Comparison of ENCODE assay signal across 1 cellular context in genomic region chr1:117171900-117172501, GRCh38.
TF ChIP-seq lines count a peak whose summit lies in the region.

No MANE protein-coding gene starts in this region.

TF ChIP-seq in GM23338, 12 proteins besides CTCF, POLR2A, EP300 and RAD21:
- TF ChIP-seq ZNF462 (CRISPR knock-in tag; IDR thresholded peaks at IDR 0.05) (no peak), EZH2 (IDR thresholded peaks at IDR 0.05; ENCODE audit: low read depth, unreplicated experiment) (no peak), POLR2AphosphoS5 (IDR thresholded peaks at IDR 0.05; ENCODE audit: low read depth) (no peak), JUNB (IDR thresholded peaks at IDR 0.05; ENCODE audit: unreplicated experiment) (no peak), CREB1 (CRISPR knock-in tag; IDR thresholded peaks at IDR 0.05; ENCODE audit: low read depth) (no peak), NANOG (IDR thresholded peaks at IDR 0.05; ENCODE audit: borderline replicate concordance) (no peak), ZNF331 (CRISPR knock-in tag; IDR thresholded peaks at IDR 0.05; ENCODE audit: low read depth) (no peak), STAT1 (IDR thresholded peaks at IDR 0.05; ENCODE audit: unreplicated experiment) (no peak), ZNF114 (CRISPR knock-in tag; IDR thresholded peaks at IDR 0.05) (no peak), EZH2phosphoT487 (IDR thresholded peaks at IDR 0.05; ENCODE audit: unreplicated experiment) (no peak)
- TF ChIP-seq, protein P1, sequence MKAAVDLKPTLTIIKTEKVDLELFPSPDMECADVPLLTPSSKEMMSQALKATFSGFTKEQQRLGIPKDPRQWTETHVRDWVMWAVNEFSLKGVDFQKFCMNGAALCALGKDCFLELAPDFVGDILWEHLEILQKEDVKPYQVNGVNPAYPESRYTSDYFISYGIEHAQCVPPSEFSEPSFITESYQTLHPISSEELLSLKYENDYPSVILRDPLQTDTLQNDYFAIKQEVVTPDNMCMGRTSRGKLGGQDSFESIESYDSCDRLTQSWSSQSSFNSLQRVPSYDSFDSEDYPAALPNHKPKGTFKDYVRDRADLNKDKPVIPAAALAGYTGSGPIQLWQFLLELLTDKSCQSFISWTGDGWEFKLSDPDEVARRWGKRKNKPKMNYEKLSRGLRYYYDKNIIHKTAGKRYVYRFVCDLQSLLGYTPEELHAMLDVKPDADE (IDR thresholded peaks at IDR 0.05), result no peak
- TF ChIP-seq, protein P2, sequence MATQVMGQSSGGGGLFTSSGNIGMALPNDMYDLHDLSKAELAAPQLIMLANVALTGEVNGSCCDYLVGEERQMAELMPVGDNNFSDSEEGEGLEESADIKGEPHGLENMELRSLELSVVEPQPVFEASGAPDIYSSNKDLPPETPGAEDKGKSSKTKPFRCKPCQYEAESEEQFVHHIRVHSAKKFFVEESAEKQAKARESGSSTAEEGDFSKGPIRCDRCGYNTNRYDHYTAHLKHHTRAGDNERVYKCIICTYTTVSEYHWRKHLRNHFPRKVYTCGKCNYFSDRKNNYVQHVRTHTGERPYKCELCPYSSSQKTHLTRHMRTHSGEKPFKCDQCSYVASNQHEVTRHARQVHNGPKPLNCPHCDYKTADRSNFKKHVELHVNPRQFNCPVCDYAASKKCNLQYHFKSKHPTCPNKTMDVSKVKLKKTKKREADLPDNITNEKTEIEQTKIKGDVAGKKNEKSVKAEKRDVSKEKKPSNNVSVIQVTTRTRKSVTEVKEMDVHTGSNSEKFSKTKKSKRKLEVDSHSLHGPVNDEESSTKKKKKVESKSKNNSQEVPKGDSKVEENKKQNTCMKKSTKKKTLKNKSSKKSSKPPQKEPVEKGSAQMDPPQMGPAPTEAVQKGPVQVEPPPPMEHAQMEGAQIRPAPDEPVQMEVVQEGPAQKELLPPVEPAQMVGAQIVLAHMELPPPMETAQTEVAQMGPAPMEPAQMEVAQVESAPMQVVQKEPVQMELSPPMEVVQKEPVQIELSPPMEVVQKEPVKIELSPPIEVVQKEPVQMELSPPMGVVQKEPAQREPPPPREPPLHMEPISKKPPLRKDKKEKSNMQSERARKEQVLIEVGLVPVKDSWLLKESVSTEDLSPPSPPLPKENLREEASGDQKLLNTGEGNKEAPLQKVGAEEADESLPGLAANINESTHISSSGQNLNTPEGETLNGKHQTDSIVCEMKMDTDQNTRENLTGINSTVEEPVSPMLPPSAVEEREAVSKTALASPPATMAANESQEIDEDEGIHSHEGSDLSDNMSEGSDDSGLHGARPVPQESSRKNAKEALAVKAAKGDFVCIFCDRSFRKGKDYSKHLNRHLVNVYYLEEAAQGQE (IDR thresholded peaks at IDR 0.05; ENCODE audit: unreplicated experiment), result no peak
